Comparison of ENCODE assay signal across 9 cellular contexts in the genomic region with DNA sequence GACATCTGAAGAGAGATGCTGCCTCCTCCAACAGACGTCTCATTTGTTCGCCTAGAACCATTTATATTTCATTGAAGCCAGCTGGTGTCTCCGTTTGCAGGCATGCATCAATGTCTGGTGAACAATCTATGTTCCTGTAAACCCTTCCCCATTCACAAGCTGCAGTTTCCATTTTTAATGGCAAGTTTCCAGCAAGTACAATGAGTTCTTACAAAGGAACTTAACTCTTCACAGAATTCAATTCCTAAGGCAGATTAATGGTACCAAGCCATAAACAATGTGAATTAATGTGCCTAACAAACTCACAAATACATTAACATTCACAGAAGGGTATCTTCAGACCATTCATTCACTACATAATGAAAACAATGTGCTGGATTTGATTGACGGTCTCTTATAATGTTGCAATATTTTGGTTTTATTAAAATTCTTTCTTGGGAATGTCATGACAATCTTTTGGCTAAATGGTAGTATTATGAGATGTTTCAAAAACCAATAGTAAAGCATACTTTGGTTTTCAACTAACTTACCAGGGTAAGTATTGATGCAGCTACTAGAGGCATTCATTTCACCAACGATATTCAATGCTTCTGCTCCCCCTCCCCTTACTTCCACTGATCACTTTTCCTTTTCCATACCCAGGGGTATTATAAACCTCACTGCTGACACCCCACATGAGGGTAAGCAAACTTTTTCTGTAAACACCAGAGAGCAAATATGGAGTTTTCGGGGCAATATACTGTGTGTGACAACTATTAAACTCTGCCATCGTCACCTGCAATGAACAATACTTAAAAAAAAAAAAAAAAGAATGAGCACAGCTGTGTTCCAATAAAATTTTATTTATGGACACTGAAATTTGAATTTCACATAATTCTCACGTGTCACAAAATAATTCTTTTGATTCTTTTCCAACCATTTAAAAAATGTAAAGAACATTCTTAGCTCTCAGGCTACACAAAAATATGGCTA. TPM values are rescaled to one million over a fixed set of nuclear protein-coding genes. Genes with fewer than 3 reads are reported as not detected.
DNase-seq lines count a peak whose midpoint lies in the region; ATAC-seq lines count a peak whose summit lies in the region.
"Had no signal": no experiment of that assay in that cellular context is flagged by ENCODE, and none has a peak within 500 bp of the region (broad histone marks: within the 10 kb centered on the region; RNA-seq: fewer than 3 reads in every experiment).

No MANE protein-coding gene starts in this region.

- peak overlapping the region; percentile 90 for H3K4me3 Mint-ChIP-seq in activated T-cell treated with anti-CD3 and anti-CD28 coated beads, Interleukin-2, amount 50 U/mL, for 24 hours
- H3K4me3 Mint-ChIP-seq in dendritic cell treated with granulocyte-macrophage colony-stimulating factor and Interleukin-4, amounts not matched to agents 40 ng/mL and 50 ng/mL, for 4 days, result peak overlapping the region; percentile 94
- peak overlapping the region; percentile 48 to 98 (median 96) for H3K4me3 Mint-ChIP-seq in naive thymus-derived CD4-positive, alpha-beta T cell

- no peaks in the 10 kb centered on the region for H3K27me3 ChIP-seq in naive thymus-derived CD4-positive, alpha-beta T cell (ENCODE audit: control insufficient read depth in 2 of 2, insufficient read depth in 2 of 2, low read length in 2 of 2)
- H3K27me3 ChIP-seq: foreskin keratinocyte had no signal

- H3K27ac Mint-ChIP-seq in activated T-cell treated with anti-CD3 and anti-CD28 coated beads, Interleukin-2, amount 50 U/mL, for 24 hours, result peak overlapping the region; percentile 94
- H3K27ac Mint-ChIP-seq in dendritic cell treated with granulocyte-macrophage colony-stimulating factor and Interleukin-4, amounts not matched to agents 40 ng/mL and 50 ng/mL, for 4 days, result peak overlapping the region; percentile 97
- H3K27ac Mint-ChIP-seq in naive thymus-derived CD4-positive, alpha-beta T cell, result peak overlapping the region in 8 of 9 donors; percentile 17 to 86 (median 76)

- DNase-seq in activated T-cell treated with anti-CD3 and anti-CD28 coated beads, Interleukin-2, amount 50 U/mL, for 24 hours, result no peak
- DNase-seq in activated T-cell treated with anti-CD3 and anti-CD28 coated beads for 4 hours, result no peak
- DNase-seq in NCI-H69 (lab: John Stamatoyannopoulos, UW), result peak; percentile 80
- DNase-seq in naive thymus-derived CD4-positive, alpha-beta T cell, result peak in 3 of 9 donors; percentile 7 to 13 (median 9)
- no peak for DNase-seq in D341Med (ENCODE audit: low spot score)

- no peak for ATAC-seq in naive thymus-derived CD4-positive, alpha-beta T cell
- ATAC-seq in HG03460 (IDR thresholded peaks at IDR 0.05; ENCODE audit: unreplicated experiment) (no peak), GM18502 (IDR thresholded peaks at IDR 0.05; ENCODE audit: poor library complexity, unreplicated experiment) (no peak)

- intact Hi-C loops in dendritic cell treated with granulocyte-macrophage colony-stimulating factor and Interleukin-4, amounts not matched to agents 40 ng/mL and 50 ng/mL, for 4 days (cut with micrococcal nuclease), result loop anchor here (1.0 to 10.0 kb wide), 5 partner anchors 107 to 543 kb away; a partner anchor contains a TSS
- intact Hi-C loops in naive thymus-derived CD4-positive, alpha-beta T cell (cut with micrococcal nuclease), result loop anchor here in 1 of 2 donors (2.0 kb wide), 3 partner anchors 19 to 209 kb away; no protein-coding TSS in a partner anchor

- peak overlapping the region; percentile 80 for H3K4me3 ChIP-seq in naive thymus-derived CD4-positive, alpha-beta T cell (ENCODE audit: low read length)

- no peaks in the 10 kb centered on the region for H3K27me3 Mint-ChIP-seq in activated T-cell treated with anti-CD3 and anti-CD28 coated beads, Interleukin-2, amount 50 U/mL, for 24 hours
- H3K27me3 Mint-ChIP-seq in dendritic cell treated with granulocyte-macrophage colony-stimulating factor and Interleukin-4, amounts not matched to agents 40 ng/mL and 50 ng/mL, for 4 days, result no peaks in the 10 kb centered on the region
- H3K27me3 Mint-ChIP-seq in naive thymus-derived CD4-positive, alpha-beta T cell, result no peaks in the 10 kb centered on the region

- H3K4me1 ChIP-seq in naive thymus-derived CD4-positive, alpha-beta T cell (ENCODE audit: control insufficient read depth in 2 of 2, insufficient read depth in 2 of 2, low read length in 2 of 2), result peaks cover 14 to 35% of the 10 kb centered on the region in 2 donors

- CTCF ChIA-PET in naive thymus-derived CD4-positive, alpha-beta T cell (lab: Charles Lee), result no interaction called here

- H3K27ac ChIP-seq in naive thymus-derived CD4-positive, alpha-beta T cell (ENCODE audit: low read depth, low read length), result peak overlapping the region; percentile 93

- peaks cover 66% of the 10 kb centered on the region for H3K4me1 Mint-ChIP-seq in activated T-cell treated with anti-CD3 and anti-CD28 coated beads, Interleukin-2, amount 50 U/mL, for 24 hours (ENCODE audit: low read depth)
- H3K4me1 Mint-ChIP-seq in dendritic cell treated with granulocyte-macrophage colony-stimulating factor and Interleukin-4, amounts not matched to agents 40 ng/mL and 50 ng/mL, for 4 days (ENCODE audit: low read depth), result peaks cover 43% of the 10 kb centered on the region
- peaks cover 47 to 72% (median 61%) of the 10 kb centered on the region in 7 donors for H3K4me1 Mint-ChIP-seq in naive thymus-derived CD4-positive, alpha-beta T cell

- H3K9me3 Mint-ChIP-seq in activated T-cell treated with anti-CD3 and anti-CD28 coated beads, Interleukin-2, amount 50 U/mL, for 24 hours, result no peaks in the 10 kb centered on the region
- no peaks in the 10 kb centered on the region for H3K9me3 Mint-ChIP-seq in dendritic cell treated with granulocyte-macrophage colony-stimulating factor and Interleukin-4, amounts not matched to agents 40 ng/mL and 50 ng/mL, for 4 days
- H3K9me3 Mint-ChIP-seq in naive thymus-derived CD4-positive, alpha-beta T cell, result no peaks in the 10 kb centered on the region

- POLR2A ChIA-PET in naive thymus-derived CD4-positive, alpha-beta T cell (lab: Charles Lee), result interaction anchor here (0.5 to 1.3 kb wide), 10 partner anchors 10 to 1263 kb away, joined by 3 to 5 read pairs (median 4); a partner anchor contains a TSS

- peaks cover 0 to 9% (median 3%) of the 10 kb centered on the region in 3 experiments for H3K36me3 ChIP-seq in naive thymus-derived CD4-positive, alpha-beta T cell (ENCODE audit: control insufficient read depth in 2 of 3, insufficient read depth in 3 of 3, low read length in 3 of 3)

- peaks cover 63% of the 10 kb centered on the region for H3K36me3 Mint-ChIP-seq in activated T-cell treated with anti-CD3 and anti-CD28 coated beads, Interleukin-2, amount 50 U/mL, for 24 hours (ENCODE audit: low read depth)
- peaks cover 59% of the 10 kb centered on the region for H3K36me3 Mint-ChIP-seq in dendritic cell treated with granulocyte-macrophage colony-stimulating factor and Interleukin-4, amounts not matched to agents 40 ng/mL and 50 ng/mL, for 4 days (ENCODE audit: low read depth)
- peaks cover 0 to 16% (median 3%) of the 10 kb centered on the region in 5 donors for H3K36me3 Mint-ChIP-seq in naive thymus-derived CD4-positive, alpha-beta T cell

- no peaks in the 10 kb centered on the region for H3K9me3 ChIP-seq in naive thymus-derived CD4-positive, alpha-beta T cell (ENCODE audit: control insufficient read depth in 2 of 3, low read length in 3 of 3)

RNA-seq across cellular contexts. Expression of a gene that starts 4.2 kb away (rescaled TPM):
- 100 to 1,000 TPM in 1 of 5 experiments, 10 to 100 TPM in 4; 36.0 to 197 (median 57.4) TPM for total RNA-seq in naive thymus-derived CD4-positive, alpha-beta T cell
- polyA plus RNA-seq in naive thymus-derived CD4-positive, alpha-beta T cell, result 10 to 100 TPM; 28.8 to 38.5 TPM
